In the genomic region with DNA sequence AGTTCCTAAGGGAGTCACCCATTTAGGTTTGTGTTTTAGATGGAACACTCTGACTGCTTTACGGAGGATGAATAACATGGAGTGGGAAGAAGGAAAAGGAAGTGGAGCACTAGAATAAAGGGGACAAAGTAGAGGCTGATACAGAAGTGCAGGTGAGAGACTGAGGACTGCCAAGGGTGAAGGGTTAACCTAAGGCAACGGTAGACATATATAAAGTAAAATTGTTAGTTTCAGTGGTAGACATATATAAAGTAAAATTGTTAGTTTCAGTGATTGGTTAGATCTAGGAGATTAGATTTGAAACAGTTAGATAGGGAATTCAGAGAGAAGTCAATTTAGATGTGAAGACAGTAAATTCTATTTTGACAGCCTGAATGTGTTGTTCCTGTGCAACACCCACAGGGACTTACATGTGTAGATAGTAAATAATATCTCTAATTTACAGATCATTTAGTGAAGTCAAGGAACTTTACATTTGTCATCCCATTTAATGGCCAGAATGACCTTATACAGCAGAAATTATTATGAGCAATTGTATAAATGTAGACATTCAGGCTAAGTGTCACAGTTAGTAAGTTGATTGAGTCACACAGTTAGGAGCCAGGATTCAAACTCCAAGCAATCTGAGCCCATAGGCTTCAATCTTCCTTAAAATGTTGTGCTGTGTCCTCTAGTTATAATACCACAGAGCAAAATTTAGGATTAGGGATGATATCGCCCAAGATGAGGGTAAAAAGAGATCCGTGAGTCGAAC, we compare ENCODE assay signal across 22 cellular contexts.
"Had no signal": no experiment of that assay in that cellular context is flagged by ENCODE, and none has a peak within 500 bp of the region (broad histone marks: within the 10 kb centered on the region; RNA-seq: fewer than 3 reads in every experiment).

No MANE protein-coding gene starts in this region.

- H3K27ac ChIP-seq: HL-60, Peyer's patch, SJCRH30 had no signal

- FAIRE-seq: HTR-8/SVneo had no signal

- DNase-seq: KBM-7, NCI-H1092, NCI-H1105 treated with DMSO at 0.1 percent for 48 hours, NCI-H1417 treated with DMSO at 0.1 percent for 48 hours, NCI-H146, NCI-H1694 treated with DMSO at 0.1 percent for 48 hours, NCI-H1930, NCI-H2081, NCI-H2107, NCI-H2227 treated with DMSO at 0.1 percent for 48 hours, NCI-H524, NCI-H526 treated with DMSO at 0.1 percent for 48 hours, NCI-H774, Peyer's patch, SHP77 treated with DMSO at 0.1 percent for 48 hours, SJCRH30, T-helper 1 cell had no signal

- H3K4me3 ChIP-seq: Peyer's patch, SJCRH30 had no signal

- H3K4me1 Mint-ChIP-seq: IgD-negative memory B cell had no signal

- H3K4me1 ChIP-seq: Peyer's patch had no signal

- H3K4me3 Mint-ChIP-seq: IgD-negative memory B cell had no signal

- H3K9me3 ChIP-seq: Peyer's patch, SJCRH30 had no signal

- H3K27ac Mint-ChIP-seq: IgD-negative memory B cell had no signal

- H3K27me3 ChIP-seq: Peyer's patch, SJCRH30 had no signal

- H3K36me3 Mint-ChIP-seq: IgD-negative memory B cell had no signal

- ATAC-seq: Right ventricle myocardium inferior, SK-N-SH treated with all-trans-retinoic acid at 6 μM for 48 hours had no signal

- H3K36me3 ChIP-seq: Peyer's patch, SJCRH30 had no signal
